1 cellular context compared by ENCODE assay signal in genomic region chr10:32103721-32104120, GRCh38.
TF ChIP-seq lines count a peak whose summit lies in the region.

No MANE protein-coding gene starts in this region.

TF ChIP-seq in HEK293, 187 proteins besides CTCF, POLR2A, EP300 and RAD21 (continued from another document):
- TF ChIP-seq ZNF398 (tag by site-specific recombination; IDR thresholded peaks at IDR 0.05) = 0 out of 2 replicates have a peak, but pooled peaks have one; percentile 19
- no peak for TF ChIP-seq ZFP3 (tag by site-specific recombination; IDR thresholded peaks at IDR 0.05; ENCODE audit: low read depth)
TF ChIP-seq in HEK293: peak in this region for 6.
